8 cellular contexts compared by ENCODE assay signal in the genomic region with DNA sequence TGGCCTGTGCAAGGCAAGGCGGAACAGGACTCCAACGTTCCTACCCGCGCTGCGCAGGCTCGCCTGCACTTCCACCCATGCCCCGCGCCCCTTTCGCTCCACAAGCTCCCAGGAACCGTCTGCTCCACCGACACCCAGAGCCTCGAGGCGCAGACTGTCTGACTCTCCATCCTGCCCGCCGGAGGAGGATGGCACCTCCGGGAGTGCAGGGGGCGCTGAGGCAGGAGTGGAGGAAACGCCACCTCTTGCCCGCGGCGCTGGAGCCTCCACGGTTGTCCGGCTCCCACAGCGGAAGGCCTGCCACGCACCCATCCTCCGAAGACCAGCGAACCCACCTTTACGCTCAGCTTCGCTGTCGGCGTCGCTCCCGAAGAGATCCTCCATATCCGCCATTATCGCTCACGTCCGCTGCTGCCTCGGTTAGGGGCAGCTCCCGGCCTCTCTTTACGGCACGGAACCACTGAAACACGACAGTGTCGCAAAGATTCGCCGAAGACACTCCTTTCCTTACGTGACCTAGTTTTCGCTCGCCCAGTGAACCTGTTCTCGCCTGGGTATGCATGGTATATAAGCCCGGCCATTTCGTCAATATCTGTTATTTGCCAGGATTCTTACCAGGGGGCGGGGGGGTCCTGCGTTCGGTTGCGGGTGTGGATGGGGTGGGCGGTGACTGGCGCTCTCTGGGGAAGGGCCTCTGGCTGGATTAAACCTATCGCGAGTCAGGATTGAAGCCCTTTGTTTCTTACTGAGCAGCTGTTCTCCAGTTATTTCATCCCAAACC. TPM values are rescaled to one million over a fixed set of nuclear protein-coding genes. Genes with fewer than 3 reads are reported as not detected.
A peak's percentile ranks its signal among the peaks of the same experiment; 100 is the strongest.
DNase-seq lines count a peak whose midpoint lies in the region; ATAC-seq and TF ChIP-seq lines count a peak whose summit lies in the region.

Gene LEO1 (minus strand): TSS at position 426 of the 781 bp plus-strand sequence. CDS start 33 bp downstream, at position 393.

- peaks cover 11% of the 10 kb centered on the region for H3K4me1 Mint-ChIP-seq in WTC11

- peaks cover 4% of the 10 kb centered on the region for H3K9me3 Mint-ChIP-seq in WTC11

- peak; percentile 88 for ATAC-seq in GM18909 (IDR thresholded peaks at IDR 0.05; ENCODE audit: poor library complexity, unreplicated experiment)
- ATAC-seq in HG03175 (IDR thresholded peaks at IDR 0.05; ENCODE audit: unreplicated experiment), result peak; percentile 87
- peak; percentile 90 for ATAC-seq in WTC11

- TF ChIP-seq CTCF in AG09309 (IDR thresholded peaks at IDR 0.05; ENCODE audit: control insufficient read depth, insufficient read depth, low read depth, low read length, missing control alignments), result peak; percentile 60
- no peak for TF ChIP-seq CTCF in WTC11 (IDR thresholded peaks at IDR 0.05)
- TF ChIP-seq CTCF in cardiac fibroblast (IDR thresholded peaks at IDR 0.05; ENCODE audit: low read depth, low read length), result peak; percentile 56

- H3K27me3 Mint-ChIP-seq in WTC11 (ENCODE audit: low read depth), result no peaks in the 10 kb centered on the region

- H3K36me3 Mint-ChIP-seq in WTC11, result peaks cover 13% of the 10 kb centered on the region

- peak within 1 kb of the TSS; percentile 91 for H3K27ac Mint-ChIP-seq in WTC11

- CTCF ChIA-PET in WTC11 (lab: Charles Lee), result interaction anchor here (0.6 to 3.6 kb wide), 12 partner anchors 10 to 237 kb away, joined by 3 to 39 read pairs (median 4); no protein-coding TSS in a partner anchor

- peak within 1 kb of the TSS; percentile 92 for H3K4me3 Mint-ChIP-seq in WTC11

- DNase-seq in AG09309 (ENCODE audit: low read depth) (peak; percentile 97), NCI-H2227 treated with DMSO at 0.1 percent for 48 hours (lab: John Stamatoyannopoulos, UW) (peak; percentile 91), WTC11 (ENCODE audit: low spot score) (peak; percentile 88), cardiac fibroblast (ENCODE audit: low read depth in 2 of 2) (peak; percentile 98 to 99), iris pigment epithelial cell (ENCODE audit: low read depth) (peak; percentile 99)
- peak; percentile 73 for DNase-seq in stimulated activated CD4-positive, alpha-beta T cell treated with anti-CD3 and anti-CD28 coated beads, Interleukin-12 subunit alpha, Interleukin-12 subunit beta, amount 100 ng/mL, for 4 hours

- peak within 1 kb of the TSS; percentile 91 for H3K4me3 ChIP-seq in AG09309 (ENCODE audit: control insufficient read depth, low read depth, low read length)
- peak within 1 kb of the TSS; percentile 94 to 97 for H3K4me3 ChIP-seq in cardiac fibroblast (replicated peaks in 1 of 2; ENCODE audit: low read depth in 2 of 2, low read length in 2 of 2)

- POLR2A ChIA-PET in WTC11 (lab: Charles Lee), result interaction anchor here (0.6 to 0.7 kb wide), 3 partner anchors 38 to 1547 kb away, joined by 3 read pairs; no protein-coding TSS in a partner anchor

TF ChIP-seq in WTC11, 78 proteins besides CTCF, POLR2A, EP300 and RAD21 (continues in another document):
- TF ChIP-seq CREM (CRISPR knock-in tag; IDR thresholded peaks at IDR 0.05), result peak; percentile 72
- peak; percentile 83; the same call in 1 of the 2 replicates for TF ChIP-seq HMGXB4 (CRISPR knock-in tag; IDR thresholded peaks at IDR 0.05)
- TF ChIP-seq, protein P1, sequence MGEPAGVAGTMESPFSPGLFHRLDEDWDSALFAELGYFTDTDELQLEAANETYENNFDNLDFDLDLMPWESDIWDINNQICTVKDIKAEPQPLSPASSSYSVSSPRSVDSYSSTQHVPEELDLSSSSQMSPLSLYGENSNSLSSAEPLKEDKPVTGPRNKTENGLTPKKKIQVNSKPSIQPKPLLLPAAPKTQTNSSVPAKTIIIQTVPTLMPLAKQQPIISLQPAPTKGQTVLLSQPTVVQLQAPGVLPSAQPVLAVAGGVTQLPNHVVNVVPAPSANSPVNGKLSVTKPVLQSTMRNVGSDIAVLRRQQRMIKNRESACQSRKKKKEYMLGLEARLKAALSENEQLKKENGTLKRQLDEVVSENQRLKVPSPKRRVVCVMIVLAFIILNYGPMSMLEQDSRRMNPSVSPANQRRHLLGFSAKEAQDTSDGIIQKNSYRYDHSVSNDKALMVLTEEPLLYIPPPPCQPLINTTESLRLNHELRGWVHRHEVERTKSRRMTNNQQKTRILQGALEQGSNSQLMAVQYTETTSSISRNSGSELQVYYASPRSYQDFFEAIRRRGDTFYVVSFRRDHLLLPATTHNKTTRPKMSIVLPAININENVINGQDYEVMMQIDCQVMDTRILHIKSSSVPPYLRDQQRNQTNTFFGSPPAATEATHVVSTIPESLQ (CRISPR knock-in tag; IDR thresholded peaks at IDR 0.05), result no peak
- TF ChIP-seq, protein P2, sequence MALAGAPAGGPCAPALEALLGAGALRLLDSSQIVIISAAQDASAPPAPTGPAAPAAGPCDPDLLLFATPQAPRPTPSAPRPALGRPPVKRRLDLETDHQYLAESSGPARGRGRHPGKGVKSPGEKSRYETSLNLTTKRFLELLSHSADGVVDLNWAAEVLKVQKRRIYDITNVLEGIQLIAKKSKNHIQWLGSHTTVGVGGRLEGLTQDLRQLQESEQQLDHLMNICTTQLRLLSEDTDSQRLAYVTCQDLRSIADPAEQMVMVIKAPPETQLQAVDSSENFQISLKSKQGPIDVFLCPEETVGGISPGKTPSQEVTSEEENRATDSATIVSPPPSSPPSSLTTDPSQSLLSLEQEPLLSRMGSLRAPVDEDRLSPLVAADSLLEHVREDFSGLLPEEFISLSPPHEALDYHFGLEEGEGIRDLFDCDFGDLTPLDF (CRISPR knock-in tag; IDR thresholded peaks at IDR 0.05), result 0 out of 2 replicates have a peak, but pooled peaks have one; percentile 16
- TF ChIP-seq MYBL2 (CRISPR knock-in tag; IDR thresholded peaks at IDR 0.05), result no peak
- TF ChIP-seq MXD4 (CRISPR knock-in tag; IDR thresholded peaks at IDR 0.05; ENCODE audit: borderline replicate concordance), result no peak
- no peak for TF ChIP-seq NFATC4 (CRISPR knock-in tag; IDR thresholded peaks at IDR 0.05)
- peak; percentile 63; the same call in 1 of the 2 replicates for TF ChIP-seq FOXK1 (CRISPR knock-in tag; IDR thresholded peaks at IDR 0.05)
- TF ChIP-seq SMAD3 (CRISPR knock-in tag; IDR thresholded peaks at IDR 0.05; ENCODE audit: borderline replicate concordance), result 0 out of 2 replicates have a peak, but pooled peaks have one; percentile 85
- TF ChIP-seq, protein P3, sequence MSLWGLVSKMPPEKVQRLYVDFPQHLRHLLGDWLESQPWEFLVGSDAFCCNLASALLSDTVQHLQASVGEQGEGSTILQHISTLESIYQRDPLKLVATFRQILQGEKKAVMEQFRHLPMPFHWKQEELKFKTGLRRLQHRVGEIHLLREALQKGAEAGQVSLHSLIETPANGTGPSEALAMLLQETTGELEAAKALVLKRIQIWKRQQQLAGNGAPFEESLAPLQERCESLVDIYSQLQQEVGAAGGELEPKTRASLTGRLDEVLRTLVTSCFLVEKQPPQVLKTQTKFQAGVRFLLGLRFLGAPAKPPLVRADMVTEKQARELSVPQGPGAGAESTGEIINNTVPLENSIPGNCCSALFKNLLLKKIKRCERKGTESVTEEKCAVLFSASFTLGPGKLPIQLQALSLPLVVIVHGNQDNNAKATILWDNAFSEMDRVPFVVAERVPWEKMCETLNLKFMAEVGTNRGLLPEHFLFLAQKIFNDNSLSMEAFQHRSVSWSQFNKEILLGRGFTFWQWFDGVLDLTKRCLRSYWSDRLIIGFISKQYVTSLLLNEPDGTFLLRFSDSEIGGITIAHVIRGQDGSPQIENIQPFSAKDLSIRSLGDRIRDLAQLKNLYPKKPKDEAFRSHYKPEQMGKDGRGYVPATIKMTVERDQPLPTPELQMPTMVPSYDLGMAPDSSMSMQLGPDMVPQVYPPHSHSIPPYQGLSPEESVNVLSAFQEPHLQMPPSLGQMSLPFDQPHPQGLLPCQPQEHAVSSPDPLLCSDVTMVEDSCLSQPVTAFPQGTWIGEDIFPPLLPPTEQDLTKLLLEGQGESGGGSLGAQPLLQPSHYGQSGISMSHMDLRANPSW (CRISPR knock-in tag; conservative IDR thresholded peaks at IDR 0.05; ENCODE audit: low read depth), result no peak
- no peak for TF ChIP-seq AFF4 (CRISPR knock-in tag; IDR thresholded peaks at IDR 0.05; ENCODE audit: borderline replicate concordance)

RNA-seq across cellular contexts. Expression of gene LEO1, which starts in this region (rescaled TPM):
- total RNA-seq in WTC11 (2021), result 24.9 to 28.4 TPM (median 25.0 TPM) in 3 replicates

Comparison
In these comparisons a context has a peak if more than half of its experiments do, and no peak if none do; other contexts are left out.
1. Peak in every context shown above with its lines: DNase-seq, ATAC-seq and H3K4me3 ChIP-seq.